14 cellular contexts compared by ENCODE assay signal in the genomic region with DNA sequence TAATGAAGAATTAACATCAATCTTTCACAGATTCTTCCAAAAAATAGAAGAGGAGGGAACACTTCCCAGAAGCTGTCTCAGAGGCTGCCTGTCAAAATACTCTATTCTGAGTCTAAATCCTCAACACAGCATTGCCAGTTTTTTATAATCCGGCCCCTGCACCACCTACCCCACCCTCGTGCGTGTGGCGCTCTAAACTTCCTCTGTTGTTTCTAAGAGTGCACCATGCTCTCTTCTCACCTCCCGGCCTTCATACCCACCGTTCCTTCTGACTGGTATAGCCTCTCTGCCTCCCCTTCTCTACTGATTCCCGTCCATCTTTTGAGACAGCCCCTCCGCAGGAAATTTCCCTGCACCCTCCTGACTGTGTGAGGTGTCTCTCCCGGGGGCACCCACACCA.
DNase-seq lines count a peak whose midpoint lies in the region; ATAC-seq and TF ChIP-seq lines count a peak whose summit lies in the region.
"Had no signal": no experiment of that assay in that cellular context is flagged by ENCODE, and none has a peak within 500 bp of the region (broad histone marks: within the 10 kb centered on the region; RNA-seq: fewer than 3 reads in every experiment).

No MANE protein-coding gene starts in this region.

- no peak overlapping the region for H3K4me3 ChIP-seq in CD8-positive, alpha-beta T cell (ENCODE audit: low read depth, low read length)
- H3K4me3 ChIP-seq: GM12878, GM23338 had no signal

- no peak for TF ChIP-seq CTCF in brain (conservative IDR thresholded peaks at IDR 0.05)
- no peak for TF ChIP-seq CTCF in natural killer cell (IDR thresholded peaks at IDR 0.05)
- no peak for TF ChIP-seq CTCF in CD8-positive, alpha-beta T cell (IDR thresholded peaks at IDR 0.05)

- peaks cover 6% of the 10 kb centered on the region for H3K4me1 ChIP-seq in CD8-positive, alpha-beta T cell (ENCODE audit: insufficient read depth, low read length)

- CTCF ChIA-PET in CD8-positive, alpha-beta T cell (lab: Charles Lee), result interaction anchor here (30.1 kb wide), 1 partner anchor 42 kb away, joined by 630 read pairs; no protein-coding TSS in a partner anchor

- H3K27me3 ChIP-seq in CD8-positive, alpha-beta T cell (ENCODE audit: insufficient read depth, low read length), result no peaks in the 10 kb centered on the region

- H3K4me3 Mint-ChIP-seq in activated naive CD4-positive, alpha-beta T cell treated with anti-CD3 and anti-CD28 coated beads, Interleukin-2, amount 50 U/mL, for 24 hours, result no peak overlapping the region
- H3K4me3 Mint-ChIP-seq in brain (no peak overlapping the region), natural killer cell (peak overlapping the region; percentile 50)
- H3K4me3 Mint-ChIP-seq in CD8-positive, alpha-beta T cell, result no peak overlapping the region
- H3K4me3 Mint-ChIP-seq: B cell, GM23338 had no signal

- H3K27ac Mint-ChIP-seq in activated naive CD4-positive, alpha-beta T cell treated with anti-CD3 and anti-CD28 coated beads, Interleukin-2, amount 50 U/mL, for 24 hours, result peak overlapping the region; percentile 14
- H3K27ac Mint-ChIP-seq in brain, result peak overlapping the region in 3 of 5 experiments; percentile 20 to 52 (median 20)
- peak overlapping the region; percentile 73 to 80 for H3K27ac Mint-ChIP-seq in natural killer cell
- no peak overlapping the region for H3K27ac Mint-ChIP-seq in CD8-positive, alpha-beta T cell
- H3K27ac Mint-ChIP-seq: B cell, GM23338 had no signal

- DNase-seq in activated naive CD4-positive, alpha-beta T cell treated with anti-CD3 and anti-CD28 coated beads, Interleukin-2, amount 50 U/mL, for 16 hours, result no peak
- DNase-seq in natural killer cell (no peak), DMS 273 (lab: John Stamatoyannopoulos, UW; ENCODE audit: unreplicated experiment) (no peak), NCI-H2029 (lab: John Stamatoyannopoulos, UW) (no peak)
- no peak for DNase-seq in CD8-positive, alpha-beta T cell
- DNase-seq: C1 segment of cervical spinal cord; CD4-positive, alpha-beta memory T cell; COR-L47; H7 had no signal

- H3K36me3 ChIP-seq in CD8-positive, alpha-beta T cell (ENCODE audit: insufficient read depth, low read length), result no peaks in the 10 kb centered on the region

- no peaks in the 10 kb centered on the region for H3K9me3 ChIP-seq in CD8-positive, alpha-beta T cell (ENCODE audit: low read length)

- no peaks in the 10 kb centered on the region for H3K36me3 Mint-ChIP-seq in activated naive CD4-positive, alpha-beta T cell treated with anti-CD3 and anti-CD28 coated beads, Interleukin-2, amount 50 U/mL, for 24 hours
- H3K36me3 Mint-ChIP-seq in brain (no peaks in the 10 kb centered on the region), natural killer cell (no peaks in the 10 kb centered on the region)
- no peaks in the 10 kb centered on the region for H3K36me3 Mint-ChIP-seq in CD8-positive, alpha-beta T cell
- H3K36me3 Mint-ChIP-seq: CD4-positive, alpha-beta memory T cell had no signal

- no peaks in the 10 kb centered on the region for H3K27me3 Mint-ChIP-seq in activated naive CD4-positive, alpha-beta T cell treated with anti-CD3 and anti-CD28 coated beads, Interleukin-2, amount 50 U/mL, for 24 hours
- H3K27me3 Mint-ChIP-seq in brain (no peaks in the 10 kb centered on the region), natural killer cell (ENCODE audit: low read depth in 2 of 2) (peaks cover 0 to 4% of the 10 kb centered on the region in 2 donors)
- no peaks in the 10 kb centered on the region for H3K27me3 Mint-ChIP-seq in CD8-positive, alpha-beta T cell (ENCODE audit: low read depth)
- H3K27me3 Mint-ChIP-seq: B cell; CD4-positive, alpha-beta memory T cell had no signal

- H3K27ac ChIP-seq in CD8-positive, alpha-beta T cell (ENCODE audit: low read depth, low read length), result no peak overlapping the region

- H3K4me1 Mint-ChIP-seq in activated naive CD4-positive, alpha-beta T cell treated with anti-CD3 and anti-CD28 coated beads, Interleukin-2, amount 50 U/mL, for 24 hours, result peaks cover 34% of the 10 kb centered on the region
- H3K4me1 Mint-ChIP-seq in brain, result peaks cover 23% of the 10 kb centered on the region
- H3K4me1 Mint-ChIP-seq in natural killer cell, result peaks cover 46 to 47% of the 10 kb centered on the region in 2 donors
- peaks cover 20% of the 10 kb centered on the region for H3K4me1 Mint-ChIP-seq in CD8-positive, alpha-beta T cell (ENCODE audit: low read depth)

- POLR2A ChIA-PET in CD8-positive, alpha-beta T cell (lab: Charles Lee), result no interaction called here

- no peaks in the 10 kb centered on the region for H3K9me3 Mint-ChIP-seq in activated naive CD4-positive, alpha-beta T cell treated with anti-CD3 and anti-CD28 coated beads, Interleukin-2, amount 50 U/mL, for 24 hours
- no peaks in the 10 kb centered on the region for H3K9me3 Mint-ChIP-seq in brain
- H3K9me3 Mint-ChIP-seq in natural killer cell, result no peaks in the 10 kb centered on the region
- no peaks in the 10 kb centered on the region for H3K9me3 Mint-ChIP-seq in CD8-positive, alpha-beta T cell
- H3K9me3 Mint-ChIP-seq: CD4-positive, alpha-beta memory T cell; GM23338 had no signal

- intact Hi-C loops in natural killer cell (cut with micrococcal nuclease), result no loop called here
- intact Hi-C loops in CD8-positive, alpha-beta T cell (cut with DNase I, micrococcal nuclease), result no loop called here

- peak; percentile 62 to 82 (median 70) for ATAC-seq in natural killer cell
- no peak for ATAC-seq in CD8-positive, alpha-beta T cell
- ATAC-seq: GM12878, GM23338 had no signal
